In genomic region chr15:74845208-74845568, GRCh38 we compare ENCODE assay signal across 12 cellular contexts. TPM values are rescaled to one million over a fixed set of nuclear protein-coding genes. Genes with fewer than 3 reads are reported as not detected.
A peak's percentile ranks its signal among the peaks of the same experiment; 100 is the strongest.
DNase-seq lines count a peak whose midpoint lies in the region; ATAC-seq and TF ChIP-seq lines count a peak whose summit lies in the region.
"Had no signal": no experiment of that assay in that cellular context is flagged by ENCODE, and none has a peak within 500 bp of the region (broad histone marks: within the 10 kb centered on the region; RNA-seq: fewer than 3 reads in every experiment).

No MANE protein-coding gene starts in this region.

- TF ChIP-seq CTCF in HEK293 (tag by site-specific recombination; IDR thresholded peaks at IDR 0.05) = no peak
- no peak for TF ChIP-seq CTCF in tibial artery (IDR thresholded peaks at IDR 0.05)
- TF ChIP-seq CTCF in transverse colon (IDR thresholded peaks at IDR 0.05) = no peak

- H3K4me1 ChIP-seq in HEK293 (ENCODE audit: control insufficient read depth, insufficient read depth, low read length) (peaks cover 10% of the 10 kb centered on the region), tibial artery (peaks cover 0 to 28% (median 19%) of the 10 kb centered on the region in 4 donors), transverse colon (peaks cover 19 to 30% (median 25%) of the 10 kb centered on the region in 4 donors)

- H3K4me3 ChIP-seq in HEK293 (ENCODE audit: low read depth, low read length) (no peak overlapping the region), tibial artery (no peak overlapping the region), transverse colon (no peak overlapping the region)
- H3K4me3 ChIP-seq: left ventricle myocardium inferior had no signal

- TF ChIP-seq EP300 in transverse colon (IDR thresholded peaks at IDR 0.05; ENCODE audit: low read depth) = no peak

- peak overlapping the region; percentile 82 for H3K4me3 Mint-ChIP-seq in central memory CD8-positive, alpha-beta T cell

- peak overlapping the region; percentile 37; the same call in 1 of the 2 replicates for H3K27ac ChIP-seq in HEK293 (ENCODE audit: extremely low read depth, low read depth, low read length)
- no peak overlapping the region for H3K27ac ChIP-seq in tibial artery
- H3K27ac ChIP-seq in transverse colon = peak overlapping the region in 1 of 4 donors; percentile 87

- H3K27me3 Mint-ChIP-seq in central memory CD8-positive, alpha-beta T cell = no peaks in the 10 kb centered on the region

- intact Hi-C loops in tibial artery (cut with DNase I; ENCODE audit: low total_unique reads) = no loop called here
- intact Hi-C loops in transverse colon (cut with DNase I; ENCODE audit: low total_unique reads) = loop anchor here (10.0 kb wide), 1 partner anchor 110 kb away; the partner anchor contains the start of gene RPP25

- WGBS in transverse colon (ENCODE audit: low coverage in 1 of 2), 2 donors = 63% methylated on average over 5 of the region's 5 CpGs; no CpG with 5 or more reads in 1 of the 2 donors

- no peaks in the 10 kb centered on the region for H3K9me3 Mint-ChIP-seq in central memory CD8-positive, alpha-beta T cell

- peaks cover 21 to 55% of the 10 kb centered on the region in 2 experiments for H3K36me3 ChIP-seq in HEK293 (ENCODE audit: control insufficient read depth in 2 of 2, insufficient read depth in 1 of 2, low read length in 2 of 2)
- H3K36me3 ChIP-seq in tibial artery = peaks cover 24 to 52% (median 45%) of the 10 kb centered on the region in 3 donors
- peaks cover 0 to 28% (median 12%) of the 10 kb centered on the region in 4 donors for H3K36me3 ChIP-seq in transverse colon

- peaks cover 48% of the 10 kb centered on the region for H3K4me1 Mint-ChIP-seq in central memory CD8-positive, alpha-beta T cell

- TF ChIP-seq POLR2A in transverse colon (IDR thresholded peaks at IDR 0.05) = no peak

- H3K9me3 ChIP-seq in HEK293 (ENCODE audit: control insufficient read depth, insufficient read depth, low read depth, low read length) = no peaks in the 10 kb centered on the region
- no peaks in the 10 kb centered on the region for H3K9me3 ChIP-seq in tibial artery
- no peaks in the 10 kb centered on the region for H3K9me3 ChIP-seq in transverse colon
- H3K9me3 ChIP-seq: left ventricle myocardium inferior had no signal

- POLR2A ChIA-PET in HEK293 (lab: Yijun Ruan, JAX) = interaction anchor here (0.9 to 1.0 kb wide), 2 partner anchors 55 to 93 kb away, joined by 3 read pairs; partner anchors contain the start of gene COX5A

- ATAC-seq in central memory CD8-positive, alpha-beta T cell (replicated peaks; ENCODE audit: extremely low read depth, poor library complexity, severe bottlenecking) = peak; percentile 53
- no peak for ATAC-seq in GM21825 (IDR thresholded peaks at IDR 0.05; ENCODE audit: unreplicated experiment)

- H3K27ac Mint-ChIP-seq in central memory CD8-positive, alpha-beta T cell (ENCODE audit: low read depth) = peak overlapping the region; percentile 92

- in situ Hi-C loops in transverse colon (cut with MboI; ENCODE audit: low pct_ligation_motif_present in 1 of 4, low pct_unique_long_range_greater_than_20kb in 1 of 4, low sequenced_read_pairs in 3 of 4) = no loop called here

- no peaks in the 10 kb centered on the region for H3K27me3 ChIP-seq in tibial artery
- H3K27me3 ChIP-seq in transverse colon = no peaks in the 10 kb centered on the region

- DNase-seq in activated CD4-positive, alpha-beta T cell treated with anti-CD3 and anti-CD28 coated beads, Interleukin-2, amount 50 U/mL, for 1 hour = peak; percentile 49
- peak; percentile 27 to 44 for DNase-seq in central memory CD8-positive, alpha-beta T cell (ENCODE audit: low spot score in 2 of 2)
- DNase-seq in stimulated activated CD4-positive, alpha-beta T cell treated with anti-CD3 and anti-CD28 coated beads, Interleukin-4, amount 100 ng/mL, for 24 hours = peak; percentile 59
- no peak for DNase-seq in tibial artery
- DNase-seq in transverse colon = no peak
- no peak for DNase-seq in NCI-H524 (lab: John Stamatoyannopoulos, UW)
- DNase-seq: AML-193, KBM-7, left ventricle myocardium inferior had no signal

- CTCF ChIA-PET in HEK293 (lab: Yijun Ruan, JAX) = interaction anchor here (1.2 to 4.5 kb wide), 2 partner anchors 12 to 57 kb away, joined by 4 to 29 read pairs; no protein-coding TSS in a partner anchor

- H3K36me3 Mint-ChIP-seq in central memory CD8-positive, alpha-beta T cell (ENCODE audit: insufficient read depth) = peaks cover 42% of the 10 kb centered on the region

TF ChIP-seq in HEK293, 187 proteins besides CTCF, POLR2A, EP300 and RAD21:
- TF ChIP-seq ZNF776 (tag by site-specific recombination; IDR thresholded peaks at IDR 0.05; ENCODE audit: borderline replicate concordance) (no peak), ZBTB49 (tag by site-specific recombination; IDR thresholded peaks at IDR 0.05; ENCODE audit: low read depth) (no peak), SCRT2 (tag by site-specific recombination; IDR thresholded peaks at IDR 0.05) (no peak), ZNF488 (tag by site-specific recombination; IDR thresholded peaks at IDR 0.05) (no peak), ZNF561 (tag by site-specific recombination; IDR thresholded peaks at IDR 0.05; ENCODE audit: borderline replicate concordance) (no peak), OSR2 (tag by site-specific recombination; IDR thresholded peaks at IDR 0.05) (no peak), ZNF747 (tag by site-specific recombination; IDR thresholded peaks at IDR 0.05) (no peak), ZNF112 (tag by site-specific recombination; IDR thresholded peaks at IDR 0.05) (no peak), ATF2 (tag by site-specific recombination; IDR thresholded peaks at IDR 0.05; ENCODE audit: low read depth) (no peak), ZNF148 (tag by site-specific recombination; IDR thresholded peaks at IDR 0.05; ENCODE audit: borderline replicate concordance) (no peak), KLF9 (tag by site-specific recombination; IDR thresholded peaks at IDR 0.05; ENCODE audit: low read depth) (no peak), ZNF37A (tag by site-specific recombination; IDR thresholded peaks at IDR 0.05) (no peak)
TF ChIP-seq in HEK293: peak in this region for 0.

RNA-seq across cellular contexts. Expression of gene ULK3, which starts 2.2 kb away (rescaled TPM):
- total RNA-seq in transverse colon = 100 to 1,000 TPM; 138 to 473 (median 312) TPM

RNA-seq across cellular contexts. Expression of gene CPLX3, which starts 18.8 kb away (rescaled TPM):
- not detected for total RNA-seq in transverse colon
- total RNA-seq: skeletal muscle tissue had no signal

RNA-seq across cellular contexts. Expression of gene SCAMP2, which starts 28.0 kb away (rescaled TPM):
- 100 to 1,000 TPM; 154 to 234 (median 193) TPM for total RNA-seq in transverse colon

RNA-seq across cellular contexts. Expression of gene LMAN1L, which starts 32.6 kb away (rescaled TPM):
- total RNA-seq in transverse colon = 10 to 100 TPM in 1 of 4 donors, not detected in 3; 20.2 TPM
- total RNA-seq: skeletal muscle tissue had no signal

RNA-seq across cellular contexts. Expression of gene MPI, which starts 44.7 kb away (rescaled TPM):
- total RNA-seq in transverse colon = 100 to 1,000 TPM in 2 of 4 donors, 10 to 100 TPM in 2; 63.1 to 176 (median 98.4) TPM

Comparison
In these comparisons a context has a peak if more than half of its experiments do, and no peak if none do; other contexts are left out.
1. DNase-seq: peak in activated CD4-positive, alpha-beta T cell treated with anti-CD3 and anti-CD28 coated beads, Interleukin-2, amount 50 U/mL, for 1 hour (single experiment), central memory CD8-positive, alpha-beta T cell (2 of 2) and stimulated activated CD4-positive, alpha-beta T cell treated with anti-CD3 and anti-CD28 coated beads, Interleukin-4, amount 100 ng/mL, for 24 hours (single experiment); none in tibial artery (0 of 2), transverse colon (single experiment) and NCI-H524 (0 of 2).